ENCODE assay signal across 10 cellular contexts in genomic region chr1:93670141-93670540, GRCh38. TPM values are rescaled to one million over a fixed set of nuclear protein-coding genes. Genes with fewer than 3 reads are reported as not detected.
DNase-seq lines count a peak whose midpoint lies in the region; TF ChIP-seq lines count a peak whose summit lies in the region.
"Had no signal": no experiment of that assay in that cellular context is flagged by ENCODE, and none has a peak within 500 bp of the region (broad histone marks: within the 10 kb centered on the region; RNA-seq: fewer than 3 reads in every experiment).

No MANE protein-coding gene starts in this region.

- no peak overlapping the region for H3K23ac ChIP-seq in mesenchymal stem cell (ENCODE audit: low read length in 2 of 2)

- peaks cover 79% of the 10 kb centered on the region for H3K36me3 Mint-ChIP-seq in dendritic cell treated with granulocyte-macrophage colony-stimulating factor and Interleukin-4, amounts not matched to agents 40 ng/mL and 50 ng/mL, for 4 days (ENCODE audit: low read depth)

- H2AK5ac ChIP-seq in mesenchymal stem cell (ENCODE audit: low read length, severe bottlenecking), result no peak overlapping the region

- TF ChIP-seq CTCF in AG10803 (conservative IDR thresholded peaks at IDR 0.05; ENCODE audit: low read length), result no peak

- H3K79me1 ChIP-seq in mesenchymal stem cell (replicated peaks; ENCODE audit: low read length, poor library complexity, severe bottlenecking), result peaks cover 5% of the 10 kb centered on the region

- no peaks in the 10 kb centered on the region for H3K9me3 Mint-ChIP-seq in dendritic cell treated with granulocyte-macrophage colony-stimulating factor and Interleukin-4, amounts not matched to agents 40 ng/mL and 50 ng/mL, for 4 days

- H3K4me3 ChIP-seq in AG10803 (ENCODE audit: low read length) (no peak overlapping the region), mesenchymal stem cell (ENCODE audit: insufficient read depth in 1 of 2, low read depth in 1 of 2, low read length in 2 of 2) (no peak overlapping the region)

- peak overlapping the region; percentile 83 for H4K91ac ChIP-seq in mesenchymal stem cell (ENCODE audit: low read length)

- peak overlapping the region in 1 of 2 experiments; percentile 50 for H2BK12ac ChIP-seq in mesenchymal stem cell (ENCODE audit: low read length in 2 of 2)

- intact Hi-C loops in dendritic cell treated with granulocyte-macrophage colony-stimulating factor and Interleukin-4, amounts not matched to agents 40 ng/mL and 50 ng/mL, for 4 days (cut with micrococcal nuclease), result loop anchor here (2.0 kb wide), 1 partner anchor 39 kb away; no protein-coding TSS in a partner anchor

- no peak overlapping the region for H3K9ac ChIP-seq in mesenchymal stem cell (ENCODE audit: low read length)

- H2BK120ac ChIP-seq in mesenchymal stem cell (ENCODE audit: low read depth, low read length), result no peak overlapping the region

- no peak overlapping the region for H3K14ac ChIP-seq in mesenchymal stem cell (ENCODE audit: low read length in 2 of 2)

- H3K18ac ChIP-seq in mesenchymal stem cell (ENCODE audit: low read depth in 1 of 2, low read length in 2 of 2), result peak overlapping the region in 1 of 2 experiments; percentile 55

- WGBS in mesenchymal stem cell, result 100% methylated on average over 1 of the region's 1 CpG

- peaks cover 22% of the 10 kb centered on the region for H3K4me1 ChIP-seq in mesenchymal stem cell (ENCODE audit: control insufficient read depth, insufficient read depth, low read depth, low read length)

- peak overlapping the region in 1 of 2 experiments; percentile 79 for H3K4ac ChIP-seq in mesenchymal stem cell (ENCODE audit: low read depth in 1 of 2, low read length in 2 of 2)

- peaks cover 15 to 80% of the 10 kb centered on the region in 2 experiments for H3K36me3 ChIP-seq in mesenchymal stem cell (ENCODE audit: control insufficient read depth in 1 of 2, insufficient read depth in 2 of 2, low read depth in 1 of 2, low read length in 2 of 2)

- no peak overlapping the region for H2BK5ac ChIP-seq in mesenchymal stem cell (ENCODE audit: low read depth, low read length, poor library complexity, severe bottlenecking)

- H2AFZ ChIP-seq in mesenchymal stem cell (ENCODE audit: low read depth, low read length), result no peak overlapping the region

- peaks cover 59% of the 10 kb centered on the region for H3K4me1 Mint-ChIP-seq in dendritic cell treated with granulocyte-macrophage colony-stimulating factor and Interleukin-4, amounts not matched to agents 40 ng/mL and 50 ng/mL, for 4 days (ENCODE audit: low read depth)

- peak; percentile 89 for DNase-seq in AG10803 (ENCODE audit: low read depth)
- peak; percentile 82 for DNase-seq in NCI-H2029 treated with DMSO at 0.1 percent for 48 hours (lab: John Stamatoyannopoulos, UW)
- peak; percentile 72 for DNase-seq in mesenchymal stem cell
- no peak for DNase-seq in stimulated activated CD4-positive, alpha-beta T cell treated with anti-CD3 and anti-CD28 coated beads, Interleukin-1b, Interleukin-23, amount 100 ng/mL, for 48 hours
- no peak for DNase-seq in NCI-H345 (lab: John Stamatoyannopoulos, UW)
- no peak for DNase-seq in NCI-H1694 treated with DMSO at 0.1 percent for 48 hours (lab: John Stamatoyannopoulos, UW)
- no peak for DNase-seq in activated CD8-positive, alpha-beta memory T cell treated with anti-CD3 and anti-CD28 coated beads, Interleukin-2, amount 50 U/mL, for 4 hours
- DNase-seq: NCI-H1092, SIG-M5 had no signal

- H3K4me2 ChIP-seq in mesenchymal stem cell (ENCODE audit: low read length, poor library complexity, severe bottlenecking), result no peak overlapping the region

- no peak overlapping the region for H3K4me3 Mint-ChIP-seq in dendritic cell treated with granulocyte-macrophage colony-stimulating factor and Interleukin-4, amounts not matched to agents 40 ng/mL and 50 ng/mL, for 4 days

- H3K27me3 ChIP-seq in mesenchymal stem cell (ENCODE audit: control insufficient read depth in 1 of 2, insufficient read depth in 1 of 2, low read length in 2 of 2), result no peaks in the 10 kb centered on the region

- H4K8ac ChIP-seq in mesenchymal stem cell (ENCODE audit: low read length), result peak overlapping the region; percentile 15

- no peak overlapping the region for H2BK15ac ChIP-seq in mesenchymal stem cell (ENCODE audit: low read depth, poor library complexity, severe bottlenecking)

- no peak overlapping the region for H3K27ac ChIP-seq in mesenchymal stem cell (ENCODE audit: low read length, poor library complexity, severe bottlenecking)

- peak overlapping the region; percentile 15 for H3K27ac Mint-ChIP-seq in dendritic cell treated with granulocyte-macrophage colony-stimulating factor and Interleukin-4, amounts not matched to agents 40 ng/mL and 50 ng/mL, for 4 days

- no peaks in the 10 kb centered on the region for H3K27me3 Mint-ChIP-seq in dendritic cell treated with granulocyte-macrophage colony-stimulating factor and Interleukin-4, amounts not matched to agents 40 ng/mL and 50 ng/mL, for 4 days

- no peaks in the 10 kb centered on the region for H3K9me3 ChIP-seq in mesenchymal stem cell (ENCODE audit: control insufficient read depth, low read length)

RNA-seq across cellular contexts. Expression of gene BCAR3, which starts 11.5 kb away (rescaled TPM):
- 23.6 TPM for polyA plus RNA-seq in mesenchymal stem cell (2013, experiment 1 of 2)
- 22.7 TPM for polyA plus RNA-seq in mesenchymal stem cell (2013, experiment 2 of 2)

Comparison
In these comparisons a context has a peak if more than half of its experiments do, and no peak if none do; other contexts are left out.
1. DNase-seq: peak in AG10803 (single experiment), NCI-H2029 treated with DMSO at 0.1 percent for 48 hours (single experiment) and mesenchymal stem cell (single experiment); none in stimulated activated CD4-positive, alpha-beta T cell treated with anti-CD3 and anti-CD28 coated beads, Interleukin-1b, Interleukin-23, amount 100 ng/mL, for 48 hours (single experiment), NCI-H345 (single experiment), NCI-H1694 treated with DMSO at 0.1 percent for 48 hours (single experiment) and activated CD8-positive, alpha-beta memory T cell treated with anti-CD3 and anti-CD28 coated beads, Interleukin-2, amount 50 U/mL, for 4 hours (single experiment).